8 cellular contexts compared by ENCODE assay signal in the genomic region with DNA sequence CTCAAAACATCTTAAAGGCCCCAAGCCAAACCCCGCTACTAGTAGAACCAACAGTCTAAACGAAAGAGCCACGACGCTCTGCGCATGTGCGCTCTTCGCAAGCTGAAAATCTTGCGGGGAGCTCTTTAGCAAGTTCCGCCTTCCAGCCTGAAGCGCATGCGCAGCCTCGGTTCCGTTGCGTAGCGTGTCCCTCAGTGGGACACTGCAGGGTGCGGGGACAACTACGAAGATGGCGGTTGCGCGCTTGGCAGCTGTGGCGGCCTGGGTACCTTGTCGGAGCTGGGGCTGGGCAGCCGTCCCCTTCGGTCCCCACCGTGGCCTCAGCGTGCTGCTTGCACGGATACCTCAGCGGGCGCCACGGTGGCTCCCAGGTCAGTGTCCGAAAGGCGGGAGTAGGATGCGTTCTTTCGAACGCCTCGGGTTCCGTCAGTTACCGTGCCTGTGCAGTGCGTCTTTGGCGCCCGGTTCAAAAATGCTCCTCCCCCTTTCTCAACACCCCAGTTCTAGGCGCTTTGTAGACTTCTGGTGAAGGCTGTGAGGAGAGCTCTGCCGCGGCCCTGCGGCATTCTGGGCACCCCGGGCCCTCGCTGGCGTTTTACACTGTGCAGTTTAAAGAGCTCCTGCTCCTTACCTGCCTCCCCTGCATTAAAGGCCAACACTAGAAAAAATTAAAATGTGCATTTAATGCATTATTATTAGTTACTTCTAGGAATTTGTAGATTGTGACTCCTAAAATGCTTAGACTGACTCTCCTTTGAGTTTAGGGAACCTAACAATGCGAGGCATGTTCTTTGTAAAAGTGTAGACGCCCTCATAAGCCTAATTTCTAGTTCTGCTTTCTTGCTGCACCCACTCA. TPM values are rescaled to one million over a fixed set of nuclear protein-coding genes. Genes with fewer than 3 reads are reported as not detected.
A peak's percentile ranks its signal among the peaks of the same experiment; 100 is the strongest.
DNase-seq lines count a peak whose midpoint lies in the region; ATAC-seq and FAIRE-seq lines count a peak whose summit lies in the region.

A gene (plus strand): TSS at position 194 of the 856 bp plus-strand sequence. CDS start 36 bp downstream, at position 230.

- H3K27me3 Mint-ChIP-seq in naive B cell: no peaks in the 10 kb centered on the region
- H3K27me3 Mint-ChIP-seq in stimulated activated memory B cell treated with anti-CD40 and anti-IgM and Interleukin-4, amounts not matched to agents 10 μg/mL and 1 μg/mL and 100 μg/mL, for 72 hours: no peaks in the 10 kb centered on the region

- peak within 1 kb of the TSS; percentile 89 to 99 (median 94) for H3K4me3 Mint-ChIP-seq in naive B cell
- H3K4me3 Mint-ChIP-seq in stimulated activated memory B cell treated with anti-CD40 and anti-IgM and Interleukin-4, amounts not matched to agents 10 μg/mL and 1 μg/mL and 100 μg/mL, for 72 hours: peak within 1 kb of the TSS; percentile 84

- FAIRE-seq in RCC 7860 (lab: Jason Lieb, UNC): peak; percentile 90

- peaks cover 13 to 41% (median 32%) of the 10 kb centered on the region in 3 donors for H3K4me1 Mint-ChIP-seq in naive B cell
- peaks cover 28% of the 10 kb centered on the region for H3K4me1 Mint-ChIP-seq in stimulated activated memory B cell treated with anti-CD40 and anti-IgM and Interleukin-4, amounts not matched to agents 10 μg/mL and 1 μg/mL and 100 μg/mL, for 72 hours

- H3K36me3 Mint-ChIP-seq in naive B cell: peaks cover 0 to 4% of the 10 kb centered on the region in 2 donors
- H3K36me3 Mint-ChIP-seq in stimulated activated memory B cell treated with anti-CD40 and anti-IgM and Interleukin-4, amounts not matched to agents 10 μg/mL and 1 μg/mL and 100 μg/mL, for 72 hours: peaks cover 3% of the 10 kb centered on the region

- DNase-seq in DMS53 treated with DMSO at 0.1 percent for 48 hours (lab: John Stamatoyannopoulos, UW; ENCODE audit: unreplicated experiment) (peak; percentile 89), KG1 (lab: John Stamatoyannopoulos, UW) (peak; percentile 94), RCC 7860 (ENCODE audit: low spot score) (peak; percentile 96), activated T-helper 1 cell treated with Interleukin-2 at 50 U/mL for 16 hours (ENCODE audit: low read depth) (peak; percentile 91), fibroblast of gingiva (ENCODE audit: low read depth) (peak; percentile 96), naive B cell (peak; percentile 89)

- H3K9me3 Mint-ChIP-seq in naive B cell: no peaks in the 10 kb centered on the region
- no peaks in the 10 kb centered on the region for H3K9me3 Mint-ChIP-seq in stimulated activated memory B cell treated with anti-CD40 and anti-IgM and Interleukin-4, amounts not matched to agents 10 μg/mL and 1 μg/mL and 100 μg/mL, for 72 hours

- ATAC-seq in GM21723 (IDR thresholded peaks at IDR 0.05; ENCODE audit: unreplicated experiment): peak; percentile 96
- peak; percentile 85 to 86 for ATAC-seq in naive B cell (ENCODE audit: low read depth in 2 of 2)
- ATAC-seq in stimulated activated memory B cell treated with anti-CD40 and anti-IgM and Interleukin-4, amounts not matched to agents 10 μg/mL and 1 μg/mL and 100 μg/mL, for 72 hours: peak; percentile 97

- H3K27ac Mint-ChIP-seq in naive B cell: peak within 1 kb of the TSS; percentile 90 to 98 (median 94)
- peak within 1 kb of the TSS; percentile 94 for H3K27ac Mint-ChIP-seq in stimulated activated memory B cell treated with anti-CD40 and anti-IgM and Interleukin-4, amounts not matched to agents 10 μg/mL and 1 μg/mL and 100 μg/mL, for 72 hours

RNA-seq across cellular contexts. Expression of the gene that starts here (rescaled TPM):
- 10 to 100 TPM; 46.8 to 74.4 (median 62.4) TPM for polyA plus RNA-seq in naive B cell (ENCODE audit: low read depth in 6 of 6)

Comparison
In these comparisons a context has a peak if more than half of its experiments do, and no peak if none do; other contexts are left out.
1. Peak in every context shown above with its lines: DNase-seq and ATAC-seq.